ENCODE assay signal across 8 cellular contexts in the genomic region with DNA sequence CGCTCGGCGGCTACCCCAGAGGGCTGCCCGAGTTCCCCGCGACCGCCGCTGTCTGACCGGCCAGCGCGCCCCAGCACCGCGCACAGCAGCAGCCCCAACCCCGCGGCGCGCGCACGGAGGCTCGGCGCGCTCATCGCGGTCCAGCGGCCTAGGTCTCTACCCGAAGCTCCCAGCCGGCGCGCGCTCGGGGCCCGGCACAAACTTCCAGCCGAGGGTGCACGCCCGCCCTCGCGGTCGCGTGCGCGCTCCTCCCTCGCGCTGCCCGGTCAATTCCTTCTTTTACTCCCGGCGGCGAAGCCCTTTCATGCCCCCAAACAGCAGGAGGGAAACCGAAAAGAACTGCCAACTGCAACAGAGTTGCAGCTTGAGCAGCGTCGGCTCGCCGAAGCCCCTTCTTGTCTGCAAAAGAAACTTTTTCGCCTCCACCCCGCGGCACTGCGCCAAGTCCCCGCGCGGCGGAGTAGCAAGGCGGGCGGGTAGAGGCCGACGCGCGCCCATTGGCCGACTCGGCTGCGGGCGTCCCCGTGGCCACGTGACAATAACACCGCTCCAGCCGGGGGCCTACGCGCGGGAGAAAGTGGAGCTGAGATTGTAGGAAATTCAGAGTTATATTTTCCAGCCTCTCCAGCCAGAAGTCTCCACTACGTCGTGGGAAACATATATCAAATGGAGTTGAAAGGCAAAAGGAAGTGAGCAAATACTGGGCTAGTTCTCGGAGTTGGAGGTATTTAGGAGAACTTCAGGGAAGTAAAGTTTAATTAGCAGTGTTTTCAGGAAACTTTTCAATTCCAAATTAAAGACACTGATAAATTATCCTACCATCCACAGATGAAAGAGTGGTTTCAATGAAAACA.
DNase-seq lines count a peak whose midpoint lies in the region; ATAC-seq and TF ChIP-seq lines count a peak whose summit lies in the region.

A gene with protein sequence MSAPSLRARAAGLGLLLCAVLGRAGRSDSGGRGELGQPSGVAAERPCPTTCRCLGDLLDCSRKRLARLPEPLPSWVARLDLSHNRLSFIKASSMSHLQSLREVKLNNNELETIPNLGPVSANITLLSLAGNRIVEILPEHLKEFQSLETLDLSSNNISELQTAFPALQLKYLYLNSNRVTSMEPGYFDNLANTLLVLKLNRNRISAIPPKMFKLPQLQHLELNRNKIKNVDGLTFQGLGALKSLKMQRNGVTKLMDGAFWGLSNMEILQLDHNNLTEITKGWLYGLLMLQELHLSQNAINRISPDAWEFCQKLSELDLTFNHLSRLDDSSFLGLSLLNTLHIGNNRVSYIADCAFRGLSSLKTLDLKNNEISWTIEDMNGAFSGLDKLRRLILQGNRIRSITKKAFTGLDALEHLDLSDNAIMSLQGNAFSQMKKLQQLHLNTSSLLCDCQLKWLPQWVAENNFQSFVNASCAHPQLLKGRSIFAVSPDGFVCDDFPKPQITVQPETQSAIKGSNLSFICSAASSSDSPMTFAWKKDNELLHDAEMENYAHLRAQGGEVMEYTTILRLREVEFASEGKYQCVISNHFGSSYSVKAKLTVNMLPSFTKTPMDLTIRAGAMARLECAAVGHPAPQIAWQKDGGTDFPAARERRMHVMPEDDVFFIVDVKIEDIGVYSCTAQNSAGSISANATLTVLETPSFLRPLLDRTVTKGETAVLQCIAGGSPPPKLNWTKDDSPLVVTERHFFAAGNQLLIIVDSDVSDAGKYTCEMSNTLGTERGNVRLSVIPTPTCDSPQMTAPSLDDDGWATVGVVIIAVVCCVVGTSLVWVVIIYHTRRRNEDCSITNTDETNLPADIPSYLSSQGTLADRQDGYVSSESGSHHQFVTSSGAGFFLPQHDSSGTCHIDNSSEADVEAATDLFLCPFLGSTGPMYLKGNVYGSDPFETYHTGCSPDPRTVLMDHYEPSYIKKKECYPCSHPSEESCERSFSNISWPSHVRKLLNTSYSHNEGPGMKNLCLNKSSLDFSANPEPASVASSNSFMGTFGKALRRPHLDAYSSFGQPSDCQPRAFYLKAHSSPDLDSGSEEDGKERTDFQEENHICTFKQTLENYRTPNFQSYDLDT (minus strand): TSS at position 403 of the 854 bp plus-strand sequence. CDS start 269 bp downstream, at position 134.

- peak within 1 kb of the TSS; percentile 84 to 99 (median 95) for H3K27ac ChIP-seq in skin epidermis

- peak; percentile 81 for ATAC-seq in GM21447 (IDR thresholded peaks at IDR 0.05; ENCODE audit: unreplicated experiment)

- H3K9me3 ChIP-seq in ES-I3 (ENCODE audit: control insufficient read depth, insufficient read depth, low read length), result no peaks in the 10 kb centered on the region

- H3K4me3 ChIP-seq in choroid plexus epithelial cell (ENCODE audit: low read depth, low read length) (peak within 1 kb of the TSS; percentile 89), skin epidermis (peak within 1 kb of the TSS; percentile 60 to 89 (median 71))

- peak within 1 kb of the TSS; percentile 96 for H3K9ac ChIP-seq in ES-I3 (ENCODE audit: low read depth, low read length)

- DNase-seq in HPDE6-E6E7 (ENCODE audit: extremely low spot score) (peak; percentile 79), RKO (ENCODE audit: low spot score) (peak; percentile 81), choroid plexus epithelial cell (ENCODE audit: low read depth) (peak; percentile 96), islet precursor cell (peak; percentile 95)
- no peak for DNase-seq in stimulated activated naive CD4-positive, alpha-beta T cell (lab: John Stamatoyannopoulos, UW)

- H3K4me1 ChIP-seq in ES-I3 (ENCODE audit: insufficient read depth, low read length), result peaks cover 14% of the 10 kb centered on the region

- no peaks in the 10 kb centered on the region for H3K36me3 ChIP-seq in ES-I3 (ENCODE audit: insufficient read depth, low read length)

- TF ChIP-seq CTCF in choroid plexus epithelial cell (conservative IDR thresholded peaks at IDR 0.05; ENCODE audit: low read depth, low read length), result no peak

Comparison
In these comparisons a context has a peak if more than half of its experiments do, and no peak if none do; other contexts are left out.
1. DNase-seq: peak in HPDE6-E6E7 (single experiment), RKO (single experiment), choroid plexus epithelial cell (single experiment) and islet precursor cell (single experiment); none in stimulated activated naive CD4-positive, alpha-beta T cell (0 of 6).